In genomic region chr5:154271936-154272514, GRCh38 we compare ENCODE assay signal across 19 cellular contexts.
A peak's percentile ranks its signal among the peaks of the same experiment; 100 is the strongest.
DNase-seq lines count a peak whose midpoint lies in the region; ATAC-seq and TF ChIP-seq lines count a peak whose summit lies in the region.
"Had no signal": no experiment of that assay in that cellular context is flagged by ENCODE, and none has a peak within 500 bp of the region (broad histone marks: within the 10 kb centered on the region; RNA-seq: fewer than 3 reads in every experiment).

No MANE protein-coding gene starts in this region.

- H3K27me3 Mint-ChIP-seq in activated CD4-positive, alpha-beta T cell treated with anti-CD3 and anti-CD28 coated beads, Interleukin-2, amount 10 ng/mL, durations not matched to agents 24 days and 14 days, result no peaks in the 10 kb centered on the region
- no peaks in the 10 kb centered on the region for H3K27me3 Mint-ChIP-seq in activated CD4-positive, alpha-beta T cell treated with anti-CD3 and anti-CD28 coated beads for 36 hours
- H3K27me3 Mint-ChIP-seq: dendritic cell treated with granulocyte-macrophage colony-stimulating factor and Interleukin-4, amounts not matched to agents 40 ng/mL and 50 ng/mL, for 4 days had no signal

- H3K9ac ChIP-seq in MM.1S (ENCODE audit: low read length), result peak overlapping the region; percentile 65; the same call in 1 of the 2 replicates

- H3K4me3 Mint-ChIP-seq in activated CD4-positive, alpha-beta T cell treated with anti-CD3 and anti-CD28 coated beads, Interleukin-2, amount 10 ng/mL, durations not matched to agents 24 days and 14 days, result no peak overlapping the region
- H3K4me3 Mint-ChIP-seq in activated CD4-positive, alpha-beta T cell treated with anti-CD3 and anti-CD28 coated beads for 36 hours, result no peak overlapping the region

- CTCF ChIA-PET in activated CD4-positive, alpha-beta T cell treated with anti-CD3 and anti-CD28 coated beads for 36 hours (lab: Charles Lee), result no interaction called here
- CTCF ChIA-PET in RWPE1 (lab: Yijun Ruan, JAX), result no interaction called here

- TF ChIP-seq POLR2A in body of pancreas (IDR thresholded peaks at IDR 0.05) (no peak), sigmoid colon (IDR thresholded peaks at IDR 0.05) (no peak)

- 0 out of 2 replicates have a peak, but pooled peaks cover 7% of the 10 kb centered on the region for H3K79me2 ChIP-seq in MM.1S (ENCODE audit: low read length)

- no peak for TF ChIP-seq EP300 in sigmoid colon (IDR thresholded peaks at IDR 0.05)

- peak overlapping the region; percentile 93; the same call in 1 of the 2 replicates for H3K4me2 ChIP-seq in MM.1S (ENCODE audit: low read depth, low read length)

- DNase-seq in activated CD4-positive, alpha-beta T cell treated with anti-CD3 and anti-CD28 coated beads, Interleukin-2, amount 10 ng/mL, durations not matched to agents 24 days and 14 days, result no peak
- no peak for DNase-seq in activated CD4-positive, alpha-beta T cell treated with anti-CD3 and anti-CD28 coated beads for 36 hours
- DNase-seq in MM.1S (no peak), body of pancreas (peak in 1 of 4 donors; percentile 44), sigmoid colon (no peak), RWPE1 (ENCODE audit: low spot score) (no peak), inferior parietal cortex (ENCODE audit: extremely low spot score) (no peak)
- DNase-seq in activated naive CD4-positive, alpha-beta T cell treated with anti-CD3 and anti-CD28 coated beads, Interleukin-2, amount 50 U/mL, for 72 hours (ENCODE audit: low spot score in 2 of 2), result no peak
- DNase-seq: activated CD4-positive, alpha-beta T cell treated with anti-CD3 and anti-CD28 coated beads for 1 hour; activated T-cell treated with anti-CD3 and anti-CD28 coated beads, Interleukin-2, amount 50 U/mL, for 72 hours; anterior cingulate cortex; Calu3; heart left ventricle; Karpas-422; NCI-H1930; NCI-H774; RPMI8226; transverse colon had no signal

- TF ChIP-seq CTCF in MM.1S (IDR thresholded peaks at IDR 0.05; ENCODE audit: low read length), result no peak
- TF ChIP-seq CTCF in body of pancreas (IDR thresholded peaks at IDR 0.05), result no peak
- TF ChIP-seq CTCF in sigmoid colon (IDR thresholded peaks at IDR 0.05), result no peak
- no peak for TF ChIP-seq CTCF in RWPE1 (conservative IDR thresholded peaks at IDR 0.05; ENCODE audit: low read depth)

- peak overlapping the region; percentile 95 for H3K27ac ChIP-seq in MM.1S (ENCODE audit: low read length)
- H3K27ac ChIP-seq in body of pancreas, result peak overlapping the region in 3 of 4 donors; percentile 20 to 50 (median 40)
- H3K27ac ChIP-seq in sigmoid colon, result peak overlapping the region; percentile 27 to 55 (median 46)
- no peak overlapping the region for H3K27ac ChIP-seq in RWPE1

- intact Hi-C loops in activated CD4-positive, alpha-beta T cell treated with anti-CD3 and anti-CD28 coated beads, Interleukin-2, amount 10 ng/mL, durations not matched to agents 24 days and 14 days (cut with micrococcal nuclease), result no loop called here
- intact Hi-C loops in activated CD4-positive, alpha-beta T cell treated with anti-CD3 and anti-CD28 coated beads for 36 hours (cut with DNase I, micrococcal nuclease), result no loop called here
- intact Hi-C loops in body of pancreas (cut with DNase I) (no loop called here), sigmoid colon (cut with DNase I) (no loop called here)

- peaks cover 43% of the 10 kb centered on the region for H3K4me1 Mint-ChIP-seq in activated CD4-positive, alpha-beta T cell treated with anti-CD3 and anti-CD28 coated beads, Interleukin-2, amount 10 ng/mL, durations not matched to agents 24 days and 14 days
- peaks cover 32% of the 10 kb centered on the region for H3K4me1 Mint-ChIP-seq in activated CD4-positive, alpha-beta T cell treated with anti-CD3 and anti-CD28 coated beads for 36 hours

- 39 to 45% methylated on average over 6 of the region's 6 CpGs for WGBS in body of pancreas, 2 donors
- WGBS in sigmoid colon, 2 donors, result 92 to 95% methylated on average over 6 of the region's 6 CpGs

- no peak overlapping the region for H2AFZ ChIP-seq in MM.1S (ENCODE audit: low read length)

- H3K27me3 ChIP-seq in MM.1S (replicated peaks; ENCODE audit: insufficient read depth, low read length), result no peaks in the 10 kb centered on the region
- no peaks in the 10 kb centered on the region for H3K27me3 ChIP-seq in body of pancreas
- H3K27me3 ChIP-seq in sigmoid colon, result no peaks in the 10 kb centered on the region
- H3K27me3 ChIP-seq: heart left ventricle, transverse colon had no signal

- no peak for ATAC-seq in activated CD4-positive, alpha-beta T cell treated with anti-CD3 and anti-CD28 coated beads for 36 hours
- no peak for ATAC-seq in body of pancreas
- ATAC-seq in activated naive CD4-positive, alpha-beta T cell treated with anti-CD3 and anti-CD28 coated beads, Interleukin-2, amount 50 U/mL, for 72 hours, result no peak

- peaks cover 4% of the 10 kb centered on the region for H3K9me3 Mint-ChIP-seq in activated CD4-positive, alpha-beta T cell treated with anti-CD3 and anti-CD28 coated beads, Interleukin-2, amount 10 ng/mL, durations not matched to agents 24 days and 14 days
- no peaks in the 10 kb centered on the region for H3K9me3 Mint-ChIP-seq in activated CD4-positive, alpha-beta T cell treated with anti-CD3 and anti-CD28 coated beads for 36 hours (ENCODE audit: low read depth)
- H3K9me3 Mint-ChIP-seq in activated naive CD4-positive, alpha-beta T cell treated with anti-CD3 and anti-CD28 coated beads, Interleukin-2, amount 50 U/mL, for 72 hours, result no peaks in the 10 kb centered on the region
- H3K9me3 Mint-ChIP-seq: activated T-cell treated with anti-CD3 and anti-CD28 coated beads, Interleukin-2, amount 50 U/mL, for 72 hours; dendritic cell treated with granulocyte-macrophage colony-stimulating factor and Interleukin-4, amounts not matched to agents 40 ng/mL and 50 ng/mL, for 4 days had no signal

- POLR2A ChIA-PET in activated CD4-positive, alpha-beta T cell treated with anti-CD3 and anti-CD28 coated beads for 36 hours (lab: Charles Lee), result no interaction called here
- POLR2A ChIA-PET in RWPE1 (lab: Yijun Ruan, JAX; ENCODE audit: low non-redundant PET), result no interaction called here

- H3K27ac Mint-ChIP-seq in activated CD4-positive, alpha-beta T cell treated with anti-CD3 and anti-CD28 coated beads, Interleukin-2, amount 10 ng/mL, durations not matched to agents 24 days and 14 days, result peak overlapping the region; percentile 84
- H3K27ac Mint-ChIP-seq in activated CD4-positive, alpha-beta T cell treated with anti-CD3 and anti-CD28 coated beads for 36 hours, result no peak overlapping the region
- no peak overlapping the region for H3K27ac Mint-ChIP-seq in activated naive CD4-positive, alpha-beta T cell treated with anti-CD3 and anti-CD28 coated beads, Interleukin-2, amount 50 U/mL, for 72 hours

- H3K4me3 ChIP-seq in MM.1S (ENCODE audit: low read length) (no peak overlapping the region; the same call in 1 of the 2 replicates), body of pancreas (no peak overlapping the region), sigmoid colon (no peak overlapping the region)
- H3K4me3 ChIP-seq: heart left ventricle, transverse colon had no signal

- H3K36me3 ChIP-seq in MM.1S (replicated peaks; ENCODE audit: insufficient read depth, low read length) (no peaks in the 10 kb centered on the region), body of pancreas (replicated peaks in 1 of 2; ENCODE audit: insufficient read depth in 1 of 2, low read depth in 2 of 2) (no peaks in the 10 kb centered on the region), sigmoid colon (no peaks in the 10 kb centered on the region)
- H3K36me3 ChIP-seq: heart left ventricle, transverse colon had no signal

- H3K9me2 ChIP-seq in MM.1S (replicated peaks; ENCODE audit: insufficient read depth, low read length), result no peaks in the 10 kb centered on the region

- H3K36me3 Mint-ChIP-seq in activated CD4-positive, alpha-beta T cell treated with anti-CD3 and anti-CD28 coated beads, Interleukin-2, amount 10 ng/mL, durations not matched to agents 24 days and 14 days (ENCODE audit: low read depth), result peaks cover 11% of the 10 kb centered on the region
- H3K36me3 Mint-ChIP-seq in activated CD4-positive, alpha-beta T cell treated with anti-CD3 and anti-CD28 coated beads for 36 hours (ENCODE audit: low read depth), result peaks cover 7% of the 10 kb centered on the region
- H3K36me3 Mint-ChIP-seq in activated naive CD4-positive, alpha-beta T cell treated with anti-CD3 and anti-CD28 coated beads, Interleukin-2, amount 50 U/mL, for 72 hours, result no peaks in the 10 kb centered on the region

- H3K9me3 ChIP-seq in MM.1S (replicated peaks; ENCODE audit: insufficient read depth, low read length) (no peaks in the 10 kb centered on the region), body of pancreas (no peaks in the 10 kb centered on the region), sigmoid colon (no peaks in the 10 kb centered on the region)
- H3K9me3 ChIP-seq: heart left ventricle, transverse colon had no signal

- no peaks in the 10 kb centered on the region for H4K20me1 ChIP-seq in MM.1S (ENCODE audit: insufficient read depth, low read length)

- H3K4me1 ChIP-seq in MM.1S (ENCODE audit: low read length) (peaks cover 55% of the 10 kb centered on the region), body of pancreas (peaks cover 17% of the 10 kb centered on the region), sigmoid colon (peaks cover 0 to 57% (median 48%) of the 10 kb centered on the region in 4 donors)

- H3F3A ChIP-seq in MM.1S (ENCODE audit: insufficient read depth, low read length), result peaks cover 27% of the 10 kb centered on the region
